8 cellular contexts compared by ENCODE assay signal in genomic region chr10:35126062-35126529, GRCh38. TPM values are rescaled to one million over a fixed set of nuclear protein-coding genes. Genes with fewer than 3 reads are reported as not detected.
DNase-seq lines count a peak whose midpoint lies in the region; ATAC-seq and TF ChIP-seq lines count a peak whose summit lies in the region.

No MANE protein-coding gene starts in this region.

- no peaks in the 10 kb centered on the region for H3K27me3 Mint-ChIP-seq in CD14-positive monocyte (ENCODE audit: low read depth in 3 of 3)
- H3K27me3 Mint-ChIP-seq in naive B cell, result no peaks in the 10 kb centered on the region

- peak overlapping the region; percentile 80 for H3K9ac ChIP-seq in HUES6 (ENCODE audit: low read length)

- H3K36me3 Mint-ChIP-seq in CD14-positive monocyte (peaks cover 0 to 4% of the 10 kb centered on the region in 2 donors), naive B cell (no peaks in the 10 kb centered on the region)

- no peak for ATAC-seq in naive B cell (ENCODE audit: low read depth in 2 of 2)

- H3K4me3 ChIP-seq in HUES6 (ENCODE audit: low read depth, low read length), result peak overlapping the region; percentile 69

- H3K4me1 Mint-ChIP-seq in CD14-positive monocyte, result peaks cover 14% of the 10 kb centered on the region
- H3K4me1 Mint-ChIP-seq in naive B cell, result peaks cover 9 to 28% (median 13%) of the 10 kb centered on the region in 3 donors

- DNase-seq in CD14-positive monocyte (ENCODE audit: low spot score), result no peak
- peak in 2 of 61 donors; percentile 28 to 69 for DNase-seq in caudate nucleus (lab: John Stamatoyannopoulos, UW)
- no peak for DNase-seq in naive B cell
- no peak for DNase-seq in DMS79 (lab: John Stamatoyannopoulos, UW)
- DNase-seq in kidney glomerular epithelial cell (lab: John Stamatoyannopoulos, UW), result no peak
- no peak for DNase-seq in stimulated activated CD4-positive, alpha-beta T cell treated with anti-CD3 and anti-CD28 coated beads, Interleukin-1b, Interleukin-23, amount 100 ng/mL, for 48 hours
- DNase-seq in LoVo (ENCODE audit: low spot score), result no peak

- no peaks in the 10 kb centered on the region for H3K27me3 ChIP-seq in HUES6 (ENCODE audit: control insufficient read depth, insufficient read depth, low read length)

- H3K9me3 Mint-ChIP-seq in CD14-positive monocyte (peaks cover 0 to 2% (median 0%) of the 10 kb centered on the region in 7 donors), naive B cell (no peaks in the 10 kb centered on the region)

- H3K27ac ChIP-seq in HUES6 (ENCODE audit: low read depth, low read length), result peak overlapping the region; percentile 51; the same call in 1 of the 2 replicates
- peak overlapping the region; percentile 86 for H3K27ac ChIP-seq in caudate nucleus (ENCODE audit: low read depth, low read length)

- peak overlapping the region; percentile 75 to 82 for H3K4me3 Mint-ChIP-seq in CD14-positive monocyte
- peak overlapping the region; percentile 86 to 96 (median 94) for H3K4me3 Mint-ChIP-seq in naive B cell

- intact Hi-C loops in CD14-positive monocyte (cut with micrococcal nuclease), result loop anchor here (2.0 to 5.0 kb wide), 5 partner anchors 34 to 326 kb away; partner anchors contain the start of gene CUL2 (in 2 of the 2)

- H3K36me3 ChIP-seq in HUES6 (ENCODE audit: control insufficient read depth, insufficient read depth, low read length), result no peaks in the 10 kb centered on the region; the same call in 1 of the 2 replicates

- H3K4me1 ChIP-seq in HUES6 (ENCODE audit: control insufficient read depth, insufficient read depth, low read length), result peaks cover 3% of the 10 kb centered on the region; the same call in 1 of the 2 replicates

- no peak for TF ChIP-seq CTCF in CD14-positive monocyte (IDR thresholded peaks at IDR 0.05)

- H3K27ac Mint-ChIP-seq in CD14-positive monocyte (peak overlapping the region; percentile 96 to 100 (median 98)), naive B cell (peak overlapping the region; percentile 99 to 100 (median 99))

- no peaks in the 10 kb centered on the region for H3K9me3 ChIP-seq in HUES6 (ENCODE audit: control insufficient read depth, insufficient read depth, low read depth, low read length)

RNA-seq across cellular contexts. Expression of gene CREM, which starts 0.6 kb away (rescaled TPM):
- polyA plus RNA-seq in CD14-positive monocyte, result 10 to 100 TPM; 11.4 to 12.4 TPM
- polyA plus RNA-seq in naive B cell (ENCODE audit: low read depth in 6 of 6), result 10 to 100 TPM; 12.3 to 31.0 (median 16.8) TPM

RNA-seq across cellular contexts. Expression of gene CUL2, which starts 36.0 kb away (rescaled TPM):
- 10 to 100 TPM; 12.9 to 22.8 TPM for polyA plus RNA-seq in CD14-positive monocyte
- polyA plus RNA-seq in naive B cell (ENCODE audit: low read depth in 6 of 6), result 10 to 100 TPM; 23.7 to 36.2 (median 28.4) TPM
